ENCODE assay signal across 7 cellular contexts in the genomic region with DNA sequence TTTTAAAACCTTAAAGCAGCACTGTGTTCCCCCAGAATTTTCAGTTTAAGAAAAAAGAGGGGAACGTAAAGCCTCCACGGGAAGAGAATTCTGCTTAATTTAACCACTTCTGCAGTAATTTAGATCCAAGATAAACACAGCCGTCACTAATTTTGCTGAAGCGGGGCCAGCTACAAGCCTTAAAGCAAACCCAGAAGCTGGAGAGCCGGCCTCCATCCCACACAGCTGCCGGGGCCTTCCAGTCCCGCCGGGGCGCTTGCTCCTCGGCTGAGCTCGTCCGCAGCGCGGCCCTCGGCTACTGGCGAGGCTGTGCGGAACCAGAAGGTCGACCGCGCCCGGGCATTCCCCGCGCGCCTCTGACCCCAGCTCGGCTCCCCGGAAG. TPM values are rescaled to one million over a fixed set of nuclear protein-coding genes. Genes with fewer than 3 reads are reported as not detected.
DNase-seq lines count a peak whose midpoint lies in the region; ATAC-seq and TF ChIP-seq lines count a peak whose summit lies in the region.

No MANE protein-coding gene starts in this region.

- no peak overlapping the region for H2BK20ac ChIP-seq in H9 (ENCODE audit: low read depth, low read length, poor library complexity, severe bottlenecking)

- no peak overlapping the region for H4K91ac ChIP-seq in H9 (ENCODE audit: insufficient read length, low read depth, low read length)

- H3F3A ChIP-seq in PC-3 (ENCODE audit: low read length, unreplicated experiment), result no peaks in the 10 kb centered on the region

- H3K4me2 ChIP-seq in H9 (ENCODE audit: insufficient read depth, insufficient read length, low read length) (peak overlapping the region; percentile 98), PC-3 (ENCODE audit: low read length) (peak overlapping the region; percentile 87)

- H4K20me1 ChIP-seq in H9 (ENCODE audit: control insufficient read depth, insufficient read depth, insufficient read length) (no peaks in the 10 kb centered on the region), PC-3 (ENCODE audit: low read length) (peaks cover 48% of the 10 kb centered on the region)

- H3K27me3 ChIP-seq in H9 (ENCODE audit: insufficient read depth, low read length), result no peaks in the 10 kb centered on the region
- no peaks in the 10 kb centered on the region for H3K27me3 ChIP-seq in PC-3 (ENCODE audit: low read length)

- ATAC-seq in PC-3, result no peak
- ATAC-seq in HG03097 (IDR thresholded peaks at IDR 0.05; ENCODE audit: low FRiP score, unreplicated experiment), result no peak
- ATAC-seq in GM21619 (IDR thresholded peaks at IDR 0.05; ENCODE audit: unreplicated experiment), result no peak

- H3K9ac ChIP-seq in H9 (ENCODE audit: extremely low read depth, insufficient read length, low read length) (peak overlapping the region; percentile 100), PC-3 (ENCODE audit: low read length) (peak overlapping the region; percentile 97)

- peaks cover 9% of the 10 kb centered on the region for H3K4me1 ChIP-seq in H9 (ENCODE audit: insufficient read depth, low read length)
- peaks cover 44% of the 10 kb centered on the region for H3K4me1 ChIP-seq in PC-3 (ENCODE audit: insufficient read depth, low read length)

- no peak overlapping the region for H3K4ac ChIP-seq in H9 (ENCODE audit: low read depth, low read length)

- no peaks in the 10 kb centered on the region for H3K9me2 ChIP-seq in PC-3 (replicated peaks; ENCODE audit: low read length)

- H3T11ph ChIP-seq in H9 (ENCODE audit: low read length), result no peak overlapping the region

- H3K4me1 Mint-ChIP-seq in H9, result peaks cover 46 to 52% of the 10 kb centered on the region in 2 experiments
- peaks cover 31% of the 10 kb centered on the region for H3K4me1 Mint-ChIP-seq in endothelial cell (ENCODE audit: unreplicated experiment)
- peaks cover 57% of the 10 kb centered on the region for H3K4me1 Mint-ChIP-seq in neural crest cell

- DNase-seq in H9 (no peak), PC-3 (no peak), endothelial cell (ENCODE audit: low spot score) (no peak), neural crest cell (ENCODE audit: low read depth, low spot score) (no peak), A172 (ENCODE audit: low spot score) (no peak)

- no peak overlapping the region for H2BK12ac ChIP-seq in H9 (ENCODE audit: insufficient read length, low read depth, low read length)

- peaks cover 20 to 27% (median 22%) of the 10 kb centered on the region in 3 experiments for H3K36me3 Mint-ChIP-seq in H9 (ENCODE audit: insufficient read depth in 1 of 3, low read depth in 3 of 3)
- peaks cover 11% of the 10 kb centered on the region for H3K36me3 Mint-ChIP-seq in endothelial cell (ENCODE audit: low read depth, unreplicated experiment)
- H3K36me3 Mint-ChIP-seq in neural crest cell (ENCODE audit: low read depth), result no peaks in the 10 kb centered on the region

- intact Hi-C loops in PC-3 (cut with micrococcal nuclease), result loop anchor here (2.0 to 10.0 kb wide), 4 partner anchors 43 to 301 kb away; no protein-coding TSS in a partner anchor

- no peaks in the 10 kb centered on the region for H3K9me3 Mint-ChIP-seq in H9
- no peaks in the 10 kb centered on the region for H3K9me3 Mint-ChIP-seq in endothelial cell (ENCODE audit: unreplicated experiment)
- no peaks in the 10 kb centered on the region for H3K9me3 Mint-ChIP-seq in neural crest cell

- no peak overlapping the region for H2BK5ac ChIP-seq in H9 (ENCODE audit: insufficient read length, low read length)

- no CpG with 5 or more reads among the region's 26 CpGs for WGBS in H9 (ENCODE audit: extremely low coverage, insufficient read length, low lambda C conversion rate)

- CTCF ChIA-PET in PC-3 (lab: Charles Lee), result no interaction called here

- POLR2A ChIA-PET in PC-3 (lab: Charles Lee; ENCODE audit: unreplicated experiment), result no interaction called here

- peaks cover 48% of the 10 kb centered on the region for H3K79me2 ChIP-seq in H9 (ENCODE audit: insufficient read depth, low read length)
- H3K79me2 ChIP-seq in PC-3 (ENCODE audit: low read length), result peaks cover 58% of the 10 kb centered on the region

- H2AK5ac ChIP-seq in H9 (ENCODE audit: insufficient read length, low read length), result no peak overlapping the region

- no peak overlapping the region for H3K23ac ChIP-seq in H9 (ENCODE audit: insufficient read length, low read depth, low read length)

- peaks cover 16% of the 10 kb centered on the region for H3K23me2 ChIP-seq in H9 (ENCODE audit: insufficient read length, low read depth, low read length, poor library complexity, severe bottlenecking)

- peak overlapping the region; percentile 98 for H3K4me3 ChIP-seq in PC-3 (ENCODE audit: low read length)

- H3K36me3 ChIP-seq in PC-3 (ENCODE audit: low read depth, low read length), result peaks cover 15% of the 10 kb centered on the region

- H3K9me3 ChIP-seq in H9 (ENCODE audit: control insufficient read depth, low read depth, low read length) (no peaks in the 10 kb centered on the region), PC-3 (ENCODE audit: low read length) (no peaks in the 10 kb centered on the region)

- H3K27ac ChIP-seq in H9 (ENCODE audit: insufficient read length, low read depth, low read length) (no peak overlapping the region), PC-3 (ENCODE audit: low read length) (peak overlapping the region; percentile 84)

- no peak for TF ChIP-seq CTCF in H9 (conservative IDR thresholded peaks at IDR 0.05)
- no peak for TF ChIP-seq CTCF in PC-3 (conservative IDR thresholded peaks at IDR 0.05; ENCODE audit: low read depth, low read length)
- TF ChIP-seq CTCF in endothelial cell (IDR thresholded peaks at IDR 0.05; ENCODE audit: unreplicated experiment), result no peak
- TF ChIP-seq CTCF in neural crest cell (conservative IDR thresholded peaks at IDR 0.05), result no peak

- H3K56ac ChIP-seq in H9 (ENCODE audit: insufficient read length, low read depth, low read length), result no peak overlapping the region

- no TSS peak for BruUV-seq in PC-3 (replicated peaks; lab: Mats Ljungman, UMichigan)

- H3K27ac Mint-ChIP-seq in H9, result peak overlapping the region; percentile 40 to 90 (median 86); a peak in 4 of 7 replicates
- H3K27ac Mint-ChIP-seq in endothelial cell (ENCODE audit: unreplicated experiment), result peak overlapping the region; percentile 88
- H3K27ac Mint-ChIP-seq in neural crest cell (ENCODE audit: unreplicated experiment), result peak overlapping the region; percentile 81

- no peaks in the 10 kb centered on the region for H3K79me1 ChIP-seq in H9 (ENCODE audit: insufficient read depth, low read depth, low read length, poor library complexity, severe bottlenecking)

- H3K4me3 Mint-ChIP-seq in H9, result peak overlapping the region; percentile 88 to 93
- peak overlapping the region; percentile 94 for H3K4me3 Mint-ChIP-seq in endothelial cell (ENCODE audit: unreplicated experiment)
- H3K4me3 Mint-ChIP-seq in neural crest cell, result peak overlapping the region; percentile 95

- H2AFZ ChIP-seq in H9 (ENCODE audit: low read length), result no peak overlapping the region
- H2AFZ ChIP-seq in PC-3 (ENCODE audit: low read length), result 0 out of 2 replicates have a peak overlapping the region, but pooled peaks have one; percentile 88

- H2BK120ac ChIP-seq in H9 (ENCODE audit: low read depth, low read length, poor library complexity, severe bottlenecking), result no peak overlapping the region

- H2BK15ac ChIP-seq in H9 (ENCODE audit: low read depth, low read length), result no peak overlapping the region

- no peak overlapping the region for H4K5ac ChIP-seq in H9 (ENCODE audit: insufficient read length, low read depth, low read length)

- no peak overlapping the region for H4K8ac ChIP-seq in H9 (replicated peaks; ENCODE audit: insufficient read length, low read depth, low read length)

- H3K27me3 Mint-ChIP-seq in H9 (ENCODE audit: low read depth) (no peaks in the 10 kb centered on the region), endothelial cell (ENCODE audit: unreplicated experiment) (no peaks in the 10 kb centered on the region), neural crest cell (ENCODE audit: low read depth) (no peaks in the 10 kb centered on the region)

- peak overlapping the region; percentile 100 for H3K14ac ChIP-seq in H9 (ENCODE audit: insufficient read depth, low read length)

- H3K18ac ChIP-seq in H9 (ENCODE audit: insufficient read length, low read depth, low read length), result peak overlapping the region; percentile 72

RNA-seq across cellular contexts. Expression of a gene that starts 1.0 kb away (rescaled TPM):
- total RNA-seq in H9 (2021) (159 and 160 TPM in 2 replicates), PC-3 (2014; rRNA removed) (47.1 and 60.2 TPM in 2 replicates), endothelial cell (ENCODE audit: unreplicated experiment) (160 TPM), neural crest cell (194 and 204 TPM in 2 replicates)
- 446 and 575 TPM in 2 replicates for total RNA-seq in A172 (2014; rRNA removed; shearing (Covaris generic))
